ENCODE assay signal across 9 cellular contexts in genomic region chr3:96796101-96796500, GRCh38. TPM values are rescaled to one million over a fixed set of nuclear protein-coding genes. Genes with fewer than 3 reads are reported as not detected.
"Had no signal": no experiment of that assay in that cellular context is flagged by ENCODE, and none has a peak within 500 bp of the region (broad histone marks: within the 10 kb centered on the region; RNA-seq: fewer than 3 reads in every experiment).

No MANE protein-coding gene starts in this region.

- H3K4me2 ChIP-seq: KMS-11 had no signal

- H3K27ac ChIP-seq: HL-60, KMS-11 had no signal

- FAIRE-seq: HTR-8/SVneo, K562 had no signal

- H3K9ac ChIP-seq: KMS-11 had no signal

- DNase-seq: IMR-90, KBM-7, KG1 had no signal

- H3K4me3 ChIP-seq: K562 had no signal

- ATAC-seq: K562 had no signal

RNA-seq across cellular contexts. Expression of gene EPHA6, which starts 18.3 kb away (rescaled TPM):
- total RNA-seq: HT-29, IMR-90, K562 had no signal
- polyA plus RNA-seq: IgD-negative memory B cell, IMR-90, K562 had no signal
